22 cellular contexts compared by ENCODE assay signal in genomic region chr7:157459966-157460365, GRCh38.
"Had no signal": no experiment of that assay in that cellular context is flagged by ENCODE, and none has a peak within 500 bp of the region (broad histone marks: within the 10 kb centered on the region; RNA-seq: fewer than 3 reads in every experiment).

No MANE protein-coding gene starts in this region.

- DNase-seq: activated CD4-positive, alpha-beta T cell treated with anti-CD3 and anti-CD28 coated beads for 4 hours; activated CD4-positive, alpha-beta T cell treated with anti-CD3 and anti-CD28 coated beads, Interleukin-2, amount 50 U/mL, for 48 hours; activated naive CD4-positive, alpha-beta T cell; activated T-cell treated with anti-CD3 and anti-CD28 coated beads, Interleukin-2, amount 50 U/mL, for 72 hours; MG63; MV-4-11; NCI-H1092 treated with DMSO at 0.1 percent for 48 hours; NCI-H1417 treated with DMSO at 0.1 percent for 48 hours; NCI-H1694 treated with DMSO at 0.1 percent for 48 hours; NCI-H2029 treated with DMSO at 0.1 percent for 48 hours; NCI-H345; NCI-H510A; NCI-H526 treated with DMSO at 0.1 percent for 48 hours; NCI-H82; SHP77 treated with DMSO at 0.1 percent for 48 hours had no signal

- H3K27me3 ChIP-seq: ascending aorta, MG63 had no signal

- H3K36me3 ChIP-seq: ascending aorta, MG63 had no signal

- H3K9me3 ChIP-seq: MG63 had no signal

- H3K27me3 Mint-ChIP-seq: activated naive CD4-positive, alpha-beta T cell treated with anti-CD3 and anti-CD28 coated beads, Interleukin-2, amount 50 U/mL, for 24 hours had no signal

- H3K36me3 Mint-ChIP-seq: brain had no signal

- H3K27ac ChIP-seq: ascending aorta, RWPE1 had no signal

- H3K4me3 ChIP-seq: ascending aorta, MG63 had no signal

- H3K4me1 ChIP-seq: ascending aorta had no signal

- H3K27ac Mint-ChIP-seq: activated naive CD4-positive, alpha-beta T cell treated with anti-CD3 and anti-CD28 coated beads, Interleukin-2, amount 50 U/mL, for 24 hours; activated T-cell treated with anti-CD3 and anti-CD28 coated beads, Interleukin-2, amount 50 U/mL, for 72 hours; activated T-helper 2 cell treated with anti-CD3 and anti-CD28 coated beads, Interferon-gamma antibody, Interleukin-2, Interleukin-4, amounts not matched to agents 10 μg/mL and 5 μg/mL and 100 μg/mL, durations not matched to agents 14 hours and 24 hours and 36 hours; T-helper 1 cell treated with Interleukin-12 subunit alpha and Interleukin-12 subunit beta and Interleukin-4 antibody, amounts not matched to agents 30 μg/mL and 1 μg/mL, for 36 hours had no signal

- H3K9me3 Mint-ChIP-seq: activated naive CD4-positive, alpha-beta T cell treated with anti-CD3 and anti-CD28 coated beads, Interleukin-2, amount 50 U/mL, for 24 hours; activated T-cell treated with anti-CD3 and anti-CD28 coated beads, Interleukin-2, amount 50 U/mL, for 72 hours; activated T-helper 2 cell treated with anti-CD3 and anti-CD28 coated beads, Interferon-gamma antibody, Interleukin-2, Interleukin-4, amounts not matched to agents 10 μg/mL and 5 μg/mL and 100 μg/mL, durations not matched to agents 14 hours and 24 hours and 36 hours; central memory CD8-positive, alpha-beta T cell had no signal

- H3K4me3 Mint-ChIP-seq: activated naive CD4-positive, alpha-beta T cell treated with anti-CD3 and anti-CD28 coated beads, Interleukin-2, amount 50 U/mL, for 24 hours; activated T-cell treated with anti-CD3 and anti-CD28 coated beads, Interleukin-2, amount 50 U/mL, for 72 hours; central memory CD8-positive, alpha-beta T cell; T-helper 1 cell treated with Interleukin-12 subunit alpha and Interleukin-12 subunit beta and Interleukin-4 antibody, amounts not matched to agents 30 μg/mL and 1 μg/mL, for 36 hours had no signal
